In genomic region chr9:73133921-73134407, GRCh38 we compare ENCODE assay signal across 8 cellular contexts.
A peak's percentile ranks its signal among the peaks of the same experiment; 100 is the strongest.
DNase-seq lines count a peak whose midpoint lies in the region; ATAC-seq, FAIRE-seq and TF ChIP-seq lines count a peak whose summit lies in the region.

No MANE protein-coding gene starts in this region.

- no peak for FAIRE-seq in urothelium cell line (lab: Jason Lieb, UNC)

- in situ Hi-C loops in GM13977 (cut with MboI; ENCODE audit: low pct_unique_long_range_greater_than_20kb, low sequenced_read_pairs, unreplicated experiment): no loop called here

- H3K4me3 ChIP-seq in epithelial cell of esophagus (ENCODE audit: low read length): no peak overlapping the region

- ATAC-seq in GM21360 (IDR thresholded peaks at IDR 0.05; ENCODE audit: unreplicated experiment) (peak; percentile 56), HG03469 (IDR thresholded peaks at IDR 0.05; ENCODE audit: unreplicated experiment) (peak; percentile 37)

- DNase-seq in AG20443 (ENCODE audit: low spot score): peak; percentile 25
- peak; percentile 100 for DNase-seq in epithelial cell of esophagus (ENCODE audit: low read depth)
- DNase-seq in germinal center (ENCODE audit: low spot score): no peak
- DNase-seq in urothelium cell line (ENCODE audit: low spot score): no peak
- no peak for DNase-seq in NCI-H1436 treated with DMSO at 0.1 percent for 48 hours (lab: John Stamatoyannopoulos, UW)
- no peak for DNase-seq in GM13977 (ENCODE audit: low spot score)

- no peak for TF ChIP-seq CTCF in epithelial cell of esophagus (IDR thresholded peaks at IDR 0.05; ENCODE audit: insufficient read depth, low read depth, low read length, missing control alignments)
- TF ChIP-seq CTCF in GM13977 (IDR thresholded peaks at IDR 0.05; ENCODE audit: extremely low read depth, insufficient read depth, missing control alignments): no peak

Comparison
In these comparisons a context has a peak if more than half of its experiments do, and no peak if none do; other contexts are left out.
1. DNase-seq: peak in AG20443 (single experiment) and epithelial cell of esophagus (single experiment); none in germinal center (single experiment), urothelium cell line (single experiment), NCI-H1436 treated with DMSO at 0.1 percent for 48 hours (single experiment) and GM13977 (single experiment).